In the genomic region with DNA sequence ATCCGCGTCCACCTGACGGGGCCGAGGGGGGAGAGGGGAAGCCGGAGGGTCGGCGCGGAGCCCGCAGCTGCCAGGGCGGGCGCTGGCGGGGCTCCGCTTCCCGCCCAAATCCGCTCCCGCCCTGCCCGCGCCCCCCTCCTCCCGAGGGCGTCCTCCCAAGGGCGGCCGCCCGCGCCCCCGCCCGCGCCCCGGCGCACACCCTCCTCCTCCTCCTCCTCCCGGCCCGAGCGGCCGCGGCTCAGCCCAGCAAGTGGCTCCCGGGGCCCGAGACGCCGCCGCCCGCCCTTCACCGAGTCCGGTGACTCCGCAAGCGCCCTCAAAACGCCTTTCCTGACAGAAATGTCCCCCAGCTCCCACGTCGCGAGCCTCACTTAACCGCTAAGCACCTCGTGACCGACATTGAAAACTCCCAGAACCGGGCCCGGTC, we compare ENCODE assay signal across 8 cellular contexts. TPM values are rescaled to one million over a fixed set of nuclear protein-coding genes. Genes with fewer than 3 reads are reported as not detected.
DNase-seq lines count a peak whose midpoint lies in the region; ATAC-seq lines count a peak whose summit lies in the region.

No MANE protein-coding gene starts in this region.

- H3K36me3 ChIP-seq in effector memory CD4-positive, alpha-beta T cell (ENCODE audit: control insufficient read depth, insufficient read depth, low read length), result no peaks in the 10 kb centered on the region

- H3K27ac Mint-ChIP-seq in activated CD4-positive, alpha-beta T cell treated with anti-CD3 and anti-CD28 coated beads for 36 hours, result peak overlapping the region; percentile 99

- peaks cover 7% of the 10 kb centered on the region for H3K27me3 Mint-ChIP-seq in activated CD4-positive, alpha-beta T cell treated with anti-CD3 and anti-CD28 coated beads for 36 hours

- H3K9me3 ChIP-seq in effector memory CD4-positive, alpha-beta T cell (ENCODE audit: control insufficient read depth, low read length), result no peaks in the 10 kb centered on the region

- no peaks in the 10 kb centered on the region for H3K9me3 Mint-ChIP-seq in activated CD4-positive, alpha-beta T cell treated with anti-CD3 and anti-CD28 coated beads for 36 hours (ENCODE audit: low read depth)

- peak; percentile 64 for DNase-seq in NCI-H748 (lab: John Stamatoyannopoulos, UW; ENCODE audit: unreplicated experiment)
- no peak for DNase-seq in NCI-H748 treated with DMSO at 0.1 percent for 48 hours (lab: John Stamatoyannopoulos, UW)
- peak; percentile 61 for DNase-seq in activated CD4-positive, alpha-beta T cell treated with anti-CD3 and anti-CD28 coated beads for 36 hours
- DNase-seq in effector memory CD4-positive, alpha-beta T cell, result peak; percentile 28 to 36 (median 36)
- DNase-seq in mesenteric fat pad (ENCODE audit: low spot score), result peak; percentile 89
- peak; percentile 28 for DNase-seq in stimulated activated CD8-positive, alpha-beta memory T cell treated with anti-CD3 and anti-CD28 coated beads, Interleukin-4, amount 100 ng/mL, for 24 hours (ENCODE audit: low read depth)

- H3K4me3 Mint-ChIP-seq in activated CD4-positive, alpha-beta T cell treated with anti-CD3 and anti-CD28 coated beads for 36 hours, result peak overlapping the region; percentile 98

- intact Hi-C loops in activated CD4-positive, alpha-beta T cell treated with anti-CD3 and anti-CD28 coated beads for 36 hours (cut with DNase I, micrococcal nuclease), result loop anchor here (1.0 to 5.0 kb wide), 6 partner anchors 37 to 949 kb away; a partner anchor contains a TSS

- ATAC-seq in HG03439 (IDR thresholded peaks at IDR 0.05; ENCODE audit: unreplicated experiment), result peak; percentile 0
- ATAC-seq in activated CD4-positive, alpha-beta T cell treated with anti-CD3 and anti-CD28 coated beads for 36 hours, result no peak
- ATAC-seq in HG03457 (IDR thresholded peaks at IDR 0.05; ENCODE audit: unreplicated experiment), result no peak

- peaks cover 14% of the 10 kb centered on the region for H3K4me1 Mint-ChIP-seq in activated CD4-positive, alpha-beta T cell treated with anti-CD3 and anti-CD28 coated beads for 36 hours

- H3K27ac ChIP-seq in effector memory CD4-positive, alpha-beta T cell (ENCODE audit: insufficient read depth, low read length, poor library complexity, severe bottlenecking), result peak overlapping the region; percentile 88

- peaks cover 47% of the 10 kb centered on the region for H3K36me3 Mint-ChIP-seq in activated CD4-positive, alpha-beta T cell treated with anti-CD3 and anti-CD28 coated beads for 36 hours (ENCODE audit: low read depth)

- CTCF ChIA-PET in activated CD4-positive, alpha-beta T cell treated with anti-CD3 and anti-CD28 coated beads for 36 hours (lab: Charles Lee), result interaction anchor here (0.6 to 7.2 kb wide), 5 partner anchors 13 to 1119 kb away, joined by 3 to 50 read pairs (median 6); a partner anchor contains a TSS

- H3K4me3 ChIP-seq in effector memory CD4-positive, alpha-beta T cell (ENCODE audit: insufficient read depth, low read depth, low read length, poor library complexity, severe bottlenecking), result peak overlapping the region; percentile 98

- POLR2A ChIA-PET in activated CD4-positive, alpha-beta T cell treated with anti-CD3 and anti-CD28 coated beads for 36 hours (lab: Charles Lee), result interaction anchor here (1.1 to 5.1 kb wide), 3 partner anchors 15 to 37 kb away, joined by 4 to 107 read pairs (median 7); a partner anchor contains a TSS

- peaks cover 6% of the 10 kb centered on the region for H3K4me1 ChIP-seq in effector memory CD4-positive, alpha-beta T cell (ENCODE audit: control insufficient read depth, insufficient read depth, low read length, poor library complexity, severe bottlenecking)

- no peaks in the 10 kb centered on the region for H3K27me3 ChIP-seq in effector memory CD4-positive, alpha-beta T cell (replicated peaks; ENCODE audit: control insufficient read depth, insufficient read depth, low read length, poor library complexity, severe bottlenecking)

RNA-seq across cellular contexts. Expression of a gene that starts 0.5 kb away (rescaled TPM):
- total RNA-seq in activated CD4-positive, alpha-beta T cell treated with anti-CD3 and anti-CD28 coated beads for 36 hours, result 100 to 1,000 TPM; 608 to 661 TPM
- 41.4 TPM for total RNA-seq in mesenteric fat pad

RNA-seq across cellular contexts. Expression of a gene that starts 37.1 kb away (rescaled TPM):
- 10 to 100 TPM; 22.0 to 29.3 TPM for total RNA-seq in activated CD4-positive, alpha-beta T cell treated with anti-CD3 and anti-CD28 coated beads for 36 hours
- total RNA-seq in mesenteric fat pad, result 28.5 TPM

Comparison
In these comparisons a context has a peak if more than half of its experiments do, and no peak if none do; other contexts are left out.
1. RNA of a gene that starts 0.5 kb away (total RNA-seq): 608 to 661 TPM in activated CD4-positive, alpha-beta T cell treated with anti-CD3 and anti-CD28 coated beads for 36 hours; 41.4 TPM in mesenteric fat pad (single experiment); every median in the first group is over 10 times any median in the second.